ENCODE assay signal across 25 cellular contexts in genomic region chr15:98764296-98764695, GRCh38.
A peak's percentile ranks its signal among the peaks of the same experiment; 100 is the strongest.
DNase-seq lines count a peak whose midpoint lies in the region; ATAC-seq and TF ChIP-seq lines count a peak whose summit lies in the region.
"Had no signal": no experiment of that assay in that cellular context is flagged by ENCODE, and none has a peak within 500 bp of the region (broad histone marks: within the 10 kb centered on the region; RNA-seq: fewer than 3 reads in every experiment).

No MANE protein-coding gene starts in this region.

- H3K4me3 ChIP-seq in RWPE2 (ENCODE audit: severe bottlenecking) (no peak overlapping the region), iPS-20b (ENCODE audit: low read length) (no peak overlapping the region), stomach (no peak overlapping the region)
- H3K4me3 ChIP-seq: BLaER1, GM12878, GM23248 had no signal

- H3K9me3 ChIP-seq in RWPE2 (ENCODE audit: severe bottlenecking) (no peaks in the 10 kb centered on the region), iPS-20b (ENCODE audit: insufficient read depth, low read depth, low read length) (0 out of 2 replicates have a peak, but pooled peaks cover 2% of the 10 kb centered on the region), stomach (no peaks in the 10 kb centered on the region)
- H3K9me3 ChIP-seq: BLaER1, SK-N-SH had no signal

- TF ChIP-seq CTCF in RWPE2 (IDR thresholded peaks at IDR 0.05; ENCODE audit: poor library complexity, severe bottlenecking) (no peak), stomach (IDR thresholded peaks at IDR 0.05) (no peak)

- peak overlapping the region; percentile 17; the same call in 1 of the 2 replicates for H3K9ac ChIP-seq in iPS-20b (ENCODE audit: low read depth, low read length)
- H3K9ac ChIP-seq: BLaER1, GM23248, KMS-11, SK-N-SH had no signal

- H3K27me3 ChIP-seq in RWPE2 (ENCODE audit: insufficient read depth, poor library complexity, severe bottlenecking) (no peaks in the 10 kb centered on the region), iPS-20b (ENCODE audit: insufficient read depth, low read length) (no peaks in the 10 kb centered on the region), stomach (no peaks in the 10 kb centered on the region)
- H3K27me3 ChIP-seq: BLaER1 had no signal

- DNase-seq in HCEC 1CT (peak; percentile 11), RWPE2 (ENCODE audit: low spot score) (no peak), stomach (no peak), epidermal melanocyte (ENCODE audit: insufficient read length, low spot score) (no peak)
- DNase-seq in activated naive CD4-positive, alpha-beta T cell (lab: John Stamatoyannopoulos, UW), result no peak
- DNase-seq: CD4-positive, alpha-beta T cell; COR-L47; DMS79; GM23248; IMR-90; NCI-H1092 treated with DMSO at 0.1 percent for 48 hours; NCI-H1436 treated with DMSO at 0.1 percent for 48 hours; NCI-H1930; NCI-H226; NCI-H510A treated with DMSO at 0.1 percent for 48 hours; NCI-H748 treated with DMSO at 0.1 percent for 48 hours; NK-92 treated with Interleukin-12 subunit alpha and Interleukin-12 subunit beta, amount 100 ng/mL, for 24 hours; SIG-M5; SK-N-SH had no signal

- H3K36me3 ChIP-seq in RWPE2 (ENCODE audit: low read depth), result no peaks in the 10 kb centered on the region
- peaks cover 3% of the 10 kb centered on the region; the same call in 1 of the 2 replicates for H3K36me3 ChIP-seq in iPS-20b (ENCODE audit: insufficient read depth, low read depth, low read length)
- no peaks in the 10 kb centered on the region for H3K36me3 ChIP-seq in stomach

- no peak for TF ChIP-seq POLR2A in stomach (IDR thresholded peaks at IDR 0.05)

- no peak for ATAC-seq in RWPE2 (ENCODE audit: low read depth)
- no peak for ATAC-seq in HG02588 (IDR thresholded peaks at IDR 0.05; ENCODE audit: unreplicated experiment)
- ATAC-seq: GM12878 had no signal

- no peak for TF ChIP-seq EP300 in stomach (IDR thresholded peaks at IDR 0.05)

- peak overlapping the region; percentile 1 for H3K27ac ChIP-seq in RWPE2 (ENCODE audit: poor library complexity, severe bottlenecking)
- peak overlapping the region; percentile 39 for H3K27ac ChIP-seq in iPS-20b (ENCODE audit: low read length)
- H3K27ac ChIP-seq in stomach, result peak overlapping the region in 4 of 5 donors; percentile 77 to 86 (median 78)
- H3K27ac ChIP-seq: BLaER1, GM23248, KMS-11, RWPE1 had no signal

- WGBS in stomach, 5 donors, result 89 to 97% (median 96%) methylated on average over 2 of the region's 2 CpGs

- H3K4me1 ChIP-seq in RWPE2 (ENCODE audit: insufficient read depth, poor library complexity, severe bottlenecking), result peaks cover 22% of the 10 kb centered on the region
- peaks cover 33% of the 10 kb centered on the region; the same call in 1 of the 2 replicates for H3K4me1 ChIP-seq in iPS-20b (ENCODE audit: insufficient read depth, low read length)
- peaks cover 19 to 61% (median 43%) of the 10 kb centered on the region in 4 donors for H3K4me1 ChIP-seq in stomach

- intact Hi-C loops in stomach (cut with DNase I; ENCODE audit: low total_unique reads), result no loop called here

Comparison
In these comparisons a context has a peak if more than half of its experiments do, and no peak if none do; other contexts are left out.
1. H3K27ac ChIP-seq: peak in every context shown above with its lines; median percentile 78 in stomach; 39 in iPS-20b; 1 in RWPE2.